ENCODE assay signal across 8 cellular contexts in the genomic region with DNA sequence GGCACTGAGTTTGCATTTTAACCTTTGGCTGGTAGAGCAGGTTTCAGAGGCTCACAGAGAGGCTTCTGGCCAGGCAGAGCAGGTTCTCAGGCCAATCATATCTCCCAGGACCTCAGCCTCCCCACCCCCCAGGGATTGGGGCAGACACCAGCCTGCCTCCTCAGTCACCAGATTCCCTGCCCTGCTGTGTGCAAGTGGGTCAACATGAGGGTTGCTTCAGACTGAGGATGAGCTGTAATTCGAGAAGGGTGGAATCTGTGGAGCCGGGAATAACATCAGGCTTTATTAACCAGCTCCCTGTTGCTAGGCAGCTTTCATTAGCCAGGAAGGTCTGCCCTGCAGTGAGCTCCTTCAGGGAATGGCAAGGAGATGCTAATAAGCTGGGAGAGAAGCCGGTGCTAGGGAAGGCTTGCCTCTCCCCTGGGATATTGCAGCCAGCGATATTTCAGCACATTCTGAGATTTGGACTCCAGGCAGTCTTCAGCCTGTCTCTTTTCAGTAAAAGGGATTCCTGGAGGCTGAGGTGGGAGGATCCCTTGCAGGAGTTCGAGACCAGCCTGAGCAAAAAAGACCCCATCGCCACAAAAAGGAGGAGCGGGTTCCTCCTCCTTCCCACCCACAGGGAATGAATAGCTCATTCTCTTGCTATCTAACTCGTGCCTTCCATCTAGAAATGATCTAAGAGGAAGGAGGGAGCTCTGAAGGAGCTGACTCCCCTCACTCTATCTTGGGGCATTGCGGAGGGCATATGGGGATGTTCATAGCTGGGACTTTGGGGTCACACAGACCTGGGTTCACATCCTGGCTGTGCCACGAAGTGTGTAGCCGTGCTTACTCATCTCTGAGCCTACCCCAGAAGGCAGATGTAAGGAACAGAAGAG. TPM values are rescaled to one million over a fixed set of nuclear protein-coding genes. Genes with fewer than 3 reads are reported as not detected.
DNase-seq lines count a peak whose midpoint lies in the region; ATAC-seq, FAIRE-seq and TF ChIP-seq lines count a peak whose summit lies in the region.

No MANE protein-coding gene starts in this region.

- WGBS in tibial nerve, 2 donors = 49% methylated on average over 11 of the region's 11 CpGs

- TF ChIP-seq CTCF in bronchial epithelial cell (IDR thresholded peaks at IDR 0.05; ENCODE audit: insufficient read depth, low read length, severe bottlenecking) = no peak
- no peak for TF ChIP-seq CTCF in tibial nerve (IDR thresholded peaks at IDR 0.05)

- H3K9me3 Mint-ChIP-seq in naive thymus-derived CD4-positive, alpha-beta T cell = peaks cover 0 to 2% (median 0%) of the 10 kb centered on the region in 11 donors

- CTCF ChIA-PET in naive thymus-derived CD4-positive, alpha-beta T cell (lab: Charles Lee) = interaction anchor here (0.5 to 1.0 kb wide), 2 partner anchors 12 to 86 kb away, joined by 3 to 5 read pairs; a partner anchor contains a TSS

- intact Hi-C loops in left colon (cut with DNase I, micrococcal nuclease) = no loop called here
- intact Hi-C loops in naive thymus-derived CD4-positive, alpha-beta T cell (cut with micrococcal nuclease) = no loop called here

- no peak for FAIRE-seq in bronchial epithelial cell (lab: Jason Lieb, UNC)

- DNase-seq in DMS 273 (lab: John Stamatoyannopoulos, UW; ENCODE audit: unreplicated experiment) = peak; percentile 93
- peak; percentile 64 for DNase-seq in NCI-H2029 (lab: John Stamatoyannopoulos, UW)
- peak; percentile 75 for DNase-seq in bronchial epithelial cell (ENCODE audit: low read depth)
- peak; percentile 57 to 60 for DNase-seq in left colon
- no peak for DNase-seq in naive thymus-derived CD4-positive, alpha-beta T cell
- no peak for DNase-seq in tibial nerve (ENCODE audit: low spot score in 2 of 2)
- DNase-seq in KG1 (lab: John Stamatoyannopoulos, UW) = no peak

- no peak for TF ChIP-seq EP300 in tibial nerve (IDR thresholded peaks at IDR 0.05)

- H3K27me3 Mint-ChIP-seq in naive thymus-derived CD4-positive, alpha-beta T cell = no peaks in the 10 kb centered on the region

- POLR2A ChIA-PET in naive thymus-derived CD4-positive, alpha-beta T cell (lab: Charles Lee) = interaction anchor here (0.7 to 1.4 kb wide), 2 partner anchors 9 to 12 kb away, joined by 3 to 4 read pairs; a partner anchor contains a TSS

- H3K27ac Mint-ChIP-seq in naive thymus-derived CD4-positive, alpha-beta T cell = no peak overlapping the region

- no peaks in the 10 kb centered on the region for H3K9me3 ChIP-seq in naive thymus-derived CD4-positive, alpha-beta T cell (ENCODE audit: control insufficient read depth in 2 of 3, low read length in 3 of 3)
- no peaks in the 10 kb centered on the region for H3K9me3 ChIP-seq in tibial nerve

- ATAC-seq in left colon = peak; percentile 87
- ATAC-seq in naive thymus-derived CD4-positive, alpha-beta T cell = no peak
- no peak for ATAC-seq in HG02973 (IDR thresholded peaks at IDR 0.05; ENCODE audit: unreplicated experiment)

- H3K4me3 Mint-ChIP-seq in naive thymus-derived CD4-positive, alpha-beta T cell = no peak overlapping the region

- H3K4me1 ChIP-seq in naive thymus-derived CD4-positive, alpha-beta T cell (ENCODE audit: control insufficient read depth in 2 of 2, insufficient read depth in 2 of 2, low read length in 2 of 2) = peaks cover 0 to 3% of the 10 kb centered on the region in 2 donors
- peaks cover 0 to 1% (median 0%) of the 10 kb centered on the region in 4 donors for H3K4me1 ChIP-seq in tibial nerve

- H3K4me3 ChIP-seq in bronchial epithelial cell (ENCODE audit: low read depth, low read length) (no peak overlapping the region), tibial nerve (no peak overlapping the region)
- H3K4me3 ChIP-seq in naive thymus-derived CD4-positive, alpha-beta T cell (ENCODE audit: low read length) = no peak overlapping the region

- no peak overlapping the region for H3K27ac ChIP-seq in naive thymus-derived CD4-positive, alpha-beta T cell (ENCODE audit: low read depth, low read length)
- no peak overlapping the region for H3K27ac ChIP-seq in tibial nerve

- H3K27me3 ChIP-seq in bronchial epithelial cell (ENCODE audit: control insufficient read depth, insufficient read depth, low read length) (no peaks in the 10 kb centered on the region), tibial nerve (no peaks in the 10 kb centered on the region)
- no peaks in the 10 kb centered on the region for H3K27me3 ChIP-seq in naive thymus-derived CD4-positive, alpha-beta T cell (ENCODE audit: control insufficient read depth in 2 of 2, insufficient read depth in 2 of 2, low read length in 2 of 2)

- peaks cover 0 to 12% (median 3%) of the 10 kb centered on the region in 5 donors for H3K36me3 Mint-ChIP-seq in naive thymus-derived CD4-positive, alpha-beta T cell

- TF ChIP-seq POLR2A in tibial nerve (IDR thresholded peaks at IDR 0.05) = no peak

- H3K36me3 ChIP-seq in bronchial epithelial cell (ENCODE audit: control insufficient read depth, insufficient read depth, low read length) = peaks cover 5% of the 10 kb centered on the region
- H3K36me3 ChIP-seq in naive thymus-derived CD4-positive, alpha-beta T cell (ENCODE audit: control insufficient read depth in 2 of 3, insufficient read depth in 3 of 3, low read length in 3 of 3) = peaks cover 0 to 23% (median 4%) of the 10 kb centered on the region in 3 experiments
- H3K36me3 ChIP-seq in tibial nerve = peaks cover 0 to 33% (median 0%) of the 10 kb centered on the region in 3 donors

- H3K4me1 Mint-ChIP-seq in naive thymus-derived CD4-positive, alpha-beta T cell = peaks cover 5 to 11% (median 9%) of the 10 kb centered on the region in 7 donors

RNA-seq across cellular contexts. Expression of a gene that starts 10.7 kb away (rescaled TPM):
- total RNA-seq in bronchial epithelial cell = 13.4 and 18.3 TPM in 2 replicates
- total RNA-seq in left colon = 10 to 100 TPM; 29.6 to 35.3 TPM
- 100 to 1,000 TPM in 4 of 5 experiments, 10 to 100 TPM in 1; 70.8 to 151 (median 138) TPM for total RNA-seq in naive thymus-derived CD4-positive, alpha-beta T cell
- 10 to 100 TPM in 1 of 2 donors, 1 to 10 TPM in 1; 9.4 to 22.7 TPM for polyA plus RNA-seq in naive thymus-derived CD4-positive, alpha-beta T cell
- total RNA-seq in tibial nerve = 10 to 100 TPM; 31.5 to 93.3 (median 63.7) TPM

RNA-seq across cellular contexts. Expression of a gene that starts 11.8 kb away (rescaled TPM):
- total RNA-seq in bronchial epithelial cell (55.9 and 72.1 TPM in 2 replicates), left colon (10 to 100 TPM; 11.8 to 16.4 TPM), tibial nerve (10 to 100 TPM; 19.6 to 35.7 (median 24.3) TPM)
- total RNA-seq in naive thymus-derived CD4-positive, alpha-beta T cell = 10 to 100 TPM; 22.9 to 42.8 (median 30.0) TPM
- polyA plus RNA-seq in naive thymus-derived CD4-positive, alpha-beta T cell = 10 to 100 TPM; 13.1 to 21.6 TPM

RNA-seq across cellular contexts. Expression of a gene that starts 44.3 kb away (rescaled TPM):
- total RNA-seq in bronchial epithelial cell (10.5 and 13.1 TPM in 2 replicates), left colon (1 to 10 TPM; 8.5 to 9.9 TPM), tibial nerve (10 to 100 TPM in 1 of 4 donors, 1 to 10 TPM in 3; 6.3 to 13.8 (median 7.9) TPM)
- total RNA-seq in naive thymus-derived CD4-positive, alpha-beta T cell = 10 to 100 TPM in 1 of 5 experiments, 1 to 10 TPM in 4; 3.1 to 16.0 (median 8.3) TPM
- polyA plus RNA-seq in naive thymus-derived CD4-positive, alpha-beta T cell = 1 to 10 TPM; 5.2 to 9.6 TPM

RNA-seq across cellular contexts. Expression of a gene that starts 44.5 kb away (rescaled TPM):
- total RNA-seq in bronchial epithelial cell (9.2 and 13.4 TPM in 2 replicates), left colon (10 to 100 TPM; 27.8 to 29.4 TPM), tibial nerve (10 to 100 TPM; 29.5 to 86.5 (median 40.1) TPM)
- total RNA-seq in naive thymus-derived CD4-positive, alpha-beta T cell = 10 to 100 TPM; 45.6 to 65.3 (median 55.8) TPM
- 10 to 100 TPM in 1 of 2 donors, 1 to 10 TPM in 1; 8.6 to 14.0 TPM for polyA plus RNA-seq in naive thymus-derived CD4-positive, alpha-beta T cell

RNA-seq across cellular contexts. Expression of a gene that starts 52.8 kb away (rescaled TPM):
- total RNA-seq in bronchial epithelial cell (4.5 and 5.0 TPM in 2 replicates), left colon (10 to 100 TPM; 22.3 to 25.6 TPM), tibial nerve (10 to 100 TPM; 12.6 to 32.8 (median 14.9) TPM)
- total RNA-seq in naive thymus-derived CD4-positive, alpha-beta T cell = 100 to 1,000 TPM in 1 of 5 experiments, 10 to 100 TPM in 4; 31.4 to 106 (median 55.5) TPM
- polyA plus RNA-seq in naive thymus-derived CD4-positive, alpha-beta T cell = 1 to 10 TPM in 1 of 2 donors, under 1 TPM in 1; 0.65 to 1.0 TPM

Comparison
In these comparisons a context has a peak if more than half of its experiments do, and no peak if none do; other contexts are left out.
1. DNase-seq: peak in DMS 273 (single experiment), NCI-H2029 (single experiment), bronchial epithelial cell (single experiment) and left colon (2 of 2); none in naive thymus-derived CD4-positive, alpha-beta T cell (0 of 9), tibial nerve (0 of 2) and KG1 (single experiment).